In genomic region chr16:88467433-88468051, GRCh38 we compare ENCODE assay signal across 16 cellular contexts.
"Had no signal": no experiment of that assay in that cellular context is flagged by ENCODE, and none has a peak within 500 bp of the region (broad histone marks: within the 10 kb centered on the region; RNA-seq: fewer than 3 reads in every experiment).

No MANE protein-coding gene starts in this region.

- H3K9me3 Mint-ChIP-seq: activated B cell treated with CpG ODN at 0.5 μM for 24 hours; activated CD4-positive, alpha-beta T cell treated with anti-CD3 and anti-CD28 coated beads, Interleukin-2, amount 10 ng/mL, durations not matched to agents 7 days and 5 days; activated T-helper 17 cell treated with anti-CD3 and anti-CD28 coated beads, Interleukin-2, amount 50 U/mL, for 72 hours; endodermal cell had no signal

- H3K27me3 ChIP-seq: adrenal gland had no signal

- ATAC-seq: activated T-helper 17 cell treated with anti-CD3 and anti-CD28 coated beads, Interleukin-2, amount 50 U/mL, for 72 hours; left cardiac atrium had no signal

- H3K4me3 Mint-ChIP-seq: activated CD4-positive, alpha-beta T cell treated with anti-CD3 and anti-CD28 coated beads, Interleukin-2, amount 10 ng/mL, durations not matched to agents 7 days and 5 days; activated T-helper 17 cell treated with anti-CD3 and anti-CD28 coated beads, Interleukin-2, amount 50 U/mL, for 72 hours; endodermal cell had no signal

- H3K4me3 ChIP-seq: adrenal gland, lung, stomach, thoracic aorta had no signal

- H3K27me3 Mint-ChIP-seq: activated B cell treated with CpG ODN at 0.5 μM for 24 hours; activated CD4-positive, alpha-beta T cell treated with anti-CD3 and anti-CD28 coated beads, Interleukin-2, amount 10 ng/mL, durations not matched to agents 7 days and 5 days; activated T-helper 17 cell treated with anti-CD3 and anti-CD28 coated beads, Interleukin-2, amount 50 U/mL, for 72 hours had no signal

- DNase-seq: activated B cell treated with CpG ODN at 0.5 μM for 24 hours; activated CD4-positive, alpha-beta T cell treated with anti-CD3 and anti-CD28 coated beads, Interleukin-2, amount 10 ng/mL, durations not matched to agents 7 days and 5 days; activated CD8-positive, alpha-beta memory T cell treated with anti-CD3 and anti-CD28 coated beads for 24 hours; activated naive CD4-positive, alpha-beta T cell treated with anti-CD3 and anti-CD28 coated beads, Interleukin-2, amount 50 U/mL, for 16 hours; activated T-cell treated with anti-CD3 and anti-CD28 coated beads for 4 hours; adrenal gland; dermis blood vessel endothelial cell; endodermal cell; left cardiac atrium; stimulated activated CD4-positive, alpha-beta T cell treated with anti-CD3 and anti-CD28 coated beads, Interleukin-15, amount 100 ng/mL, for 24 hours; stimulated activated CD4-positive, alpha-beta T cell treated with anti-CD3 and anti-CD28 coated beads, Interleukin-4, amount 100 ng/mL, for 24 hours; stomach; T1000 had no signal

- H3K9me3 ChIP-seq: adrenal gland, stomach, thoracic aorta had no signal

- H3K36me3 ChIP-seq: adrenal gland, stomach, thoracic aorta had no signal

- H3K27ac ChIP-seq: adrenal gland, thoracic aorta had no signal

- H3K27ac Mint-ChIP-seq: activated CD4-positive, alpha-beta T cell treated with anti-CD3 and anti-CD28 coated beads, Interleukin-2, amount 10 ng/mL, durations not matched to agents 7 days and 5 days; activated T-helper 17 cell treated with anti-CD3 and anti-CD28 coated beads, Interleukin-2, amount 50 U/mL, for 72 hours; endodermal cell had no signal
